ENCODE assay signal across 11 cellular contexts in the genomic region with DNA sequence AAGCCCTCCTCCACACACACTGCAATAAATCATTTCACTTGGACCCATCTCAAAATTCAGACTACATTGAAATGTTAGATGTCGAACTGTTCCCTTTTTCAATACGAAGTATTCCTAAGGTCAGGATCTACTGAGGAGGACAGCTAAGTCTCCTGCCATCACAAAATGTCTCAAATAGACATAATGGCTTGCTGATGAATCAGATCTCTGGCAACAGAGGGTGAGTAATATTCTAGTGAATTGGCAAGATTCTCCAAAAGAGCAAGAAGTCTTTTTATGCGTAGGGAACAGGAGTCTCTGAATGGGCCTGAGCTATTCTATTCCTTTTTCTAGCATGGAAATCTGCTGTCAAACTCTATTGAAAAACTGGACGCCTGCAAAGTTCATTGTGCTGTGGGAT.
DNase-seq lines count a peak whose midpoint lies in the region; ATAC-seq, FAIRE-seq and TF ChIP-seq lines count a peak whose summit lies in the region.
"Had no signal": no experiment of that assay in that cellular context is flagged by ENCODE, and none has a peak within 500 bp of the region (broad histone marks: within the 10 kb centered on the region; RNA-seq: fewer than 3 reads in every experiment).

No MANE protein-coding gene starts in this region.

- H3K4me3 ChIP-seq in right atrium auricular region = no peak overlapping the region
- H3K4me3 ChIP-seq in effector memory CD4-positive, alpha-beta T cell (ENCODE audit: insufficient read depth, low read depth, low read length, poor library complexity, severe bottlenecking) = no peak overlapping the region

- TF ChIP-seq CTCF in right atrium auricular region (IDR thresholded peaks at IDR 0.05) (no peak), chondrocyte (IDR thresholded peaks at IDR 0.05) (no peak)

- no peaks in the 10 kb centered on the region for H3K27me3 ChIP-seq in right atrium auricular region
- no peaks in the 10 kb centered on the region for H3K27me3 ChIP-seq in effector memory CD4-positive, alpha-beta T cell (replicated peaks; ENCODE audit: control insufficient read depth, insufficient read depth, low read length, poor library complexity, severe bottlenecking)

- peaks cover 0 to 27% of the 10 kb centered on the region in 2 donors for H3K4me1 ChIP-seq in right atrium auricular region
- H3K4me1 ChIP-seq in effector memory CD4-positive, alpha-beta T cell (ENCODE audit: control insufficient read depth, insufficient read depth, low read length, poor library complexity, severe bottlenecking) = no peaks in the 10 kb centered on the region

- H3K4me1 Mint-ChIP-seq in chondrocyte (ENCODE audit: low read depth) = peaks cover 30% of the 10 kb centered on the region

- H3K9me3 ChIP-seq in right atrium auricular region = no peaks in the 10 kb centered on the region
- no peaks in the 10 kb centered on the region for H3K9me3 ChIP-seq in effector memory CD4-positive, alpha-beta T cell (ENCODE audit: control insufficient read depth, low read length)

- H3K27ac ChIP-seq in right atrium auricular region = peak overlapping the region in 1 of 2 donors; percentile 7
- H3K27ac ChIP-seq in effector memory CD4-positive, alpha-beta T cell (ENCODE audit: insufficient read depth, low read length, poor library complexity, severe bottlenecking) = no peak overlapping the region

- no peaks in the 10 kb centered on the region for H3K27me3 Mint-ChIP-seq in chondrocyte (ENCODE audit: low read depth)

- H3K4me3 Mint-ChIP-seq in chondrocyte (ENCODE audit: unreplicated experiment) = no peak overlapping the region

- no peaks in the 10 kb centered on the region for H3K9me3 Mint-ChIP-seq in chondrocyte (ENCODE audit: low read depth)

- H3K27ac Mint-ChIP-seq in chondrocyte (ENCODE audit: unreplicated experiment) = peak overlapping the region; percentile 74

- peak; percentile 65 for ATAC-seq in Right ventricle myocardium superior (ENCODE audit: poor library complexity)

- intact Hi-C loops in Right ventricle myocardium superior (cut with DNase I) = no loop called here

- FAIRE-seq in urothelium cell line (lab: Jason Lieb, UNC) = no peak

- no peaks in the 10 kb centered on the region for H3K36me3 ChIP-seq in right atrium auricular region
- no peaks in the 10 kb centered on the region for H3K36me3 ChIP-seq in effector memory CD4-positive, alpha-beta T cell (ENCODE audit: control insufficient read depth, insufficient read depth, low read length)

- DNase-seq in Right ventricle myocardium superior (no peak), right atrium auricular region (ENCODE audit: low spot score) (no peak), chondrocyte (ENCODE audit: low spot score) (no peak), kidney glomerular epithelial cell (lab: John Stamatoyannopoulos, UW) (peak; percentile 35), urothelium cell line (ENCODE audit: low spot score) (peak; percentile 25), NCI-H1048 (lab: John Stamatoyannopoulos, UW) (no peak)
- DNase-seq in activated naive CD4-positive, alpha-beta T cell treated with anti-CD3 and anti-CD28 coated beads, Interleukin-2, amount 50 U/mL, for 16 hours = no peak
- no peak for DNase-seq in effector memory CD4-positive, alpha-beta T cell
- DNase-seq: activated effector memory CD4-positive, alpha-beta T cell treated with anti-CD3 and anti-CD28 coated beads, Interleukin-2, amount 50 U/mL, for 16 hours; NCI-H146; OCI-M1 had no signal

- H3K36me3 Mint-ChIP-seq in chondrocyte (ENCODE audit: low read depth) = peaks cover 2% of the 10 kb centered on the region

Comparison
In these comparisons a context has a peak if more than half of its experiments do, and no peak if none do; other contexts are left out.
1. DNase-seq: peak in kidney glomerular epithelial cell (single experiment) and urothelium cell line (single experiment); none in Right ventricle myocardium superior (single experiment), right atrium auricular region (single experiment), chondrocyte (single experiment), NCI-H1048 (single experiment), activated naive CD4-positive, alpha-beta T cell treated with anti-CD3 and anti-CD28 coated beads, Interleukin-2, amount 50 U/mL, for 16 hours (single experiment) and effector memory CD4-positive, alpha-beta T cell (0 of 3).